ENCODE assay signal across 13 cellular contexts in genomic region chr12:42741771-42742510, GRCh38.
DNase-seq lines count a peak whose midpoint lies in the region; ATAC-seq and TF ChIP-seq lines count a peak whose summit lies in the region.
"Had no signal": no experiment of that assay in that cellular context is flagged by ENCODE, and none has a peak within 500 bp of the region (broad histone marks: within the 10 kb centered on the region; RNA-seq: fewer than 3 reads in every experiment).

No MANE protein-coding gene starts in this region.

- H3K4me3 Mint-ChIP-seq in osteocyte (ENCODE audit: unreplicated experiment) = no peak overlapping the region
- H3K4me3 Mint-ChIP-seq: CD8-positive, alpha-beta memory T cell had no signal

- no peaks in the 10 kb centered on the region for H3K36me3 ChIP-seq in RWPE2 (ENCODE audit: low read depth)
- H3K36me3 ChIP-seq: upper lobe of left lung had no signal

- peak; percentile 50; the same call in 1 of the 3 replicates for ATAC-seq in RWPE2 (ENCODE audit: low read depth)
- no peak for ATAC-seq in GM21447 (IDR thresholded peaks at IDR 0.05; ENCODE audit: unreplicated experiment)
- no peak for ATAC-seq in GM21825 (IDR thresholded peaks at IDR 0.05; ENCODE audit: unreplicated experiment)

- peaks cover 18% of the 10 kb centered on the region for H3K4me1 ChIP-seq in RWPE2 (ENCODE audit: insufficient read depth, poor library complexity, severe bottlenecking)

- H3K36me3 Mint-ChIP-seq in osteocyte (ENCODE audit: unreplicated experiment) = peaks cover 2% of the 10 kb centered on the region
- H3K36me3 Mint-ChIP-seq: CD8-positive, alpha-beta memory T cell had no signal

- no peak overlapping the region for H3K4me3 ChIP-seq in RWPE2 (ENCODE audit: severe bottlenecking)
- H3K4me3 ChIP-seq in fibroblast of mammary gland (ENCODE audit: control insufficient read depth, low read depth, low read length) = no peak overlapping the region
- H3K4me3 ChIP-seq: upper lobe of left lung had no signal

- no peaks in the 10 kb centered on the region for H3K9me3 ChIP-seq in RWPE2 (ENCODE audit: severe bottlenecking)

- H3K27ac ChIP-seq in RWPE2 (ENCODE audit: poor library complexity, severe bottlenecking) (no peak overlapping the region), substantia nigra (ENCODE audit: low read depth, low read length, poor library complexity, severe bottlenecking) (no peak overlapping the region)

- H3K27ac Mint-ChIP-seq in osteocyte (ENCODE audit: unreplicated experiment) = peak overlapping the region; percentile 37
- H3K27ac Mint-ChIP-seq: CD8-positive, alpha-beta memory T cell had no signal

- H3K27me3 ChIP-seq in RWPE2 (ENCODE audit: insufficient read depth, poor library complexity, severe bottlenecking) = no peaks in the 10 kb centered on the region
- H3K27me3 ChIP-seq: upper lobe of left lung had no signal

- DNase-seq in GM03348 (ENCODE audit: low spot score) (peak; percentile 23), RWPE2 (ENCODE audit: low spot score) (no peak), fibroblast of mammary gland (ENCODE audit: low read depth) (peak; percentile 81), osteocyte (ENCODE audit: extremely low spot score, unreplicated experiment) (no peak), substantia nigra (lab: John Stamatoyannopoulos, UW) (no peak), T-helper 2 cell (no peak)
- DNase-seq: activated CD4-positive, alpha-beta T cell treated with anti-CD3 and anti-CD28 coated beads, Interleukin-2, amount 50 U/mL, for 1 hour; activated effector memory CD4-positive, alpha-beta T cell treated with Interleukin-2 at 50 U/mL for 16 hours; CD8-positive, alpha-beta memory T cell; NCI-H526; upper lobe of left lung had no signal

- peaks cover 10% of the 10 kb centered on the region for H3K9me3 Mint-ChIP-seq in osteocyte (ENCODE audit: unreplicated experiment)

- H3K27me3 Mint-ChIP-seq in osteocyte (ENCODE audit: unreplicated experiment) = peaks cover 10% of the 10 kb centered on the region

- H3K4me1 Mint-ChIP-seq in osteocyte (ENCODE audit: unreplicated experiment) = peaks cover 40% of the 10 kb centered on the region
- H3K4me1 Mint-ChIP-seq: CD8-positive, alpha-beta memory T cell had no signal

- TF ChIP-seq CTCF in RWPE2 (IDR thresholded peaks at IDR 0.05; ENCODE audit: poor library complexity, severe bottlenecking) (no peak), fibroblast of mammary gland (conservative IDR thresholded peaks at IDR 0.05; ENCODE audit: control insufficient read depth, insufficient read depth, low read depth, low read length) (no peak), osteocyte (IDR thresholded peaks at IDR 0.05) (no peak)

Comparison
In these comparisons a context has a peak if more than half of its experiments do, and no peak if none do; other contexts are left out.
1. DNase-seq: peak in GM03348 (single experiment) and fibroblast of mammary gland (single experiment); none in RWPE2 (single experiment), osteocyte (single experiment), substantia nigra (0 of 49) and T-helper 2 cell (0 of 5).